In genomic region chr22:45240810-45241631, GRCh38 we compare ENCODE assay signal across 8 cellular contexts. TPM values are rescaled to one million over a fixed set of nuclear protein-coding genes. Genes with fewer than 3 reads are reported as not detected.
DNase-seq lines count a peak whose midpoint lies in the region; ATAC-seq, FAIRE-seq and TF ChIP-seq lines count a peak whose summit lies in the region.

Gene KIAA0930, minus strand, starts transcription at chr22:45240894. Its CDS starts 191 bp downstream, at chr22:45240703.

- H3K36me3 ChIP-seq in GM23248 (ENCODE audit: low read depth) = no peaks in the 10 kb centered on the region
- peaks cover 6% of the 10 kb centered on the region in 2 experiments; a peak in 3 of 5 replicates for H3K36me3 ChIP-seq in HepG2 (replicated peaks in 1 of 2; ENCODE audit: control insufficient read depth in 1 of 2, insufficient read depth in 2 of 2, low read length in 2 of 2)

- CTCF ChIA-PET in HepG2 (lab: Yijun Ruan, JAX; ENCODE audit: low intra/inter-chr PET ratio, low total read pairs) = no interaction called here

- H3K4me1 ChIP-seq in GM23248 (ENCODE audit: insufficient read depth) (peaks cover 8% of the 10 kb centered on the region), HepG2 (ENCODE audit: insufficient read depth, low read length) (peaks cover 82% of the 10 kb centered on the region)

- peaks cover 34% of the 10 kb centered on the region for H3K79me2 ChIP-seq in GM23248 (ENCODE audit: insufficient read depth)
- H3K79me2 ChIP-seq in HepG2 (ENCODE audit: insufficient read depth, low read length) = peaks cover 16% of the 10 kb centered on the region

- H3K9me3 ChIP-seq in GM23248 (ENCODE audit: low read depth) (no peaks in the 10 kb centered on the region), HepG2 (ENCODE audit: low read length) (no peaks in the 10 kb centered on the region)

- H3K27ac ChIP-seq in GM23248 = no peak within 1 kb of the TSS
- H3K27ac ChIP-seq in HepG2 (ENCODE audit: extremely low read length, insufficient read depth, low read length) = peak within 1 kb of the TSS; percentile 24

- TF ChIP-seq EP300 in HepG2 (IDR thresholded peaks at IDR 0.05; ENCODE audit: low read depth in 2 of 2, low read length in 2 of 2) (no peak), HepG2 (CRISPR knock-in tag; IDR thresholded peaks at IDR 0.05; ENCODE audit: borderline replicate concordance) (0 out of 2 replicates have a peak, but pooled peaks have one; percentile 9)

- POLR2A ChIA-PET in HepG2 (lab: Yijun Ruan, JAX) = interaction anchor here (1.0 kb wide), 1 partner anchor 32 kb away, joined by 3 read pairs; no protein-coding TSS in a partner anchor

- H3K4me1 Mint-ChIP-seq in CD14-positive monocyte = peaks cover 73% of the 10 kb centered on the region

- H3K9me2 ChIP-seq in GM23248 (ENCODE audit: insufficient read depth) = no peaks in the 10 kb centered on the region

- TF ChIP-seq POLR2A in HepG2 (IDR thresholded peaks at IDR 0.05; ENCODE audit: insufficient read depth in 1 of 2, low read depth in 2 of 2, low read length in 2 of 2) = 0 out of 4 replicates have a peak, but pooled peaks of 1 of the 2 experiments have one; percentile 13

- H2AFZ ChIP-seq in GM23248 (peak within 1 kb of the TSS; percentile 62), HepG2 (ENCODE audit: low read length) (no peak within 1 kb of the TSS)

- in situ Hi-C loops in GM23248 (cut with MboI) (no loop called here), HepG2 (cut with HindIII; ENCODE audit: extremely low pct_ligation_motif_present, low pct_unique_long_range_greater_than_20kb) (loop anchor here (10.0 kb wide), 1 partner anchor 76 kb away; the partner anchor contains the start of gene NUP50)

- H3K4me3 ChIP-seq in GM23248 (peak within 1 kb of the TSS; percentile 89), HepG2 (replicated peaks in 1 of 3; ENCODE audit: insufficient read depth in 1 of 3, low read depth in 2 of 3, low read length in 3 of 3) (peak within 1 kb of the TSS; percentile 65 to 90 (median 81))

- WGBS in GM23248 (ENCODE audit: low coverage in 1 of 2, low lambda C conversion rate in 2 of 2, missing lambda C conversion rate in 2 of 2), 2 experiments = 16 to 34% methylated on average over 18 to 46 of the region's 66 CpGs
- 8% methylated on average over 15 of the region's 66 CpGs for WGBS in HepG2 (ENCODE audit: low lambda C conversion rate)

- H3K9ac ChIP-seq in GM23248 (peak within 1 kb of the TSS; percentile 73), HepG2 (ENCODE audit: insufficient read depth, low read depth, low read length) (peak within 1 kb of the TSS; percentile 67)

- peaks cover 5% of the 10 kb centered on the region for H3F3A ChIP-seq in GM23248 (ENCODE audit: insufficient read depth)

- no peaks in the 10 kb centered on the region for H3K9me3 Mint-ChIP-seq in CD14-positive monocyte

- intact Hi-C loops in CD14-positive monocyte (cut with micrococcal nuclease) = loop anchor here (2.0 to 5.0 kb wide), 2 partner anchors 28 to 34 kb away; no protein-coding TSS in a partner anchor
- intact Hi-C loops in HepG2 (cut with micrococcal nuclease; ENCODE audit: unreplicated experiment) = no loop called here

- TF ChIP-seq CTCF in CD14-positive monocyte (IDR thresholded peaks at IDR 0.05) (no peak), HepG2 (CRISPR knock-in tag; IDR thresholded peaks at IDR 0.05) (no peak; the same call in 1 of the 2 replicates)

- no TSS peak for BruUV-seq in HepG2 (replicated peaks; lab: Mats Ljungman, UMichigan)

- H4K20me1 ChIP-seq in GM23248 (ENCODE audit: insufficient read depth) (no peaks in the 10 kb centered on the region), HepG2 (ENCODE audit: insufficient read depth, low read length) (peaks cover 10% of the 10 kb centered on the region; the same call in 1 of the 2 replicates)

- no peak for FAIRE-seq in HepG2 (lab: Jason Lieb, UNC)

- ATAC-seq in HepG2 = peak; percentile 46
- ATAC-seq in GM18517 (IDR thresholded peaks at IDR 0.05; ENCODE audit: unreplicated experiment) = no peak

- H3K27me3 ChIP-seq in GM23248 (replicated peaks; ENCODE audit: insufficient read depth) (no peaks in the 10 kb centered on the region), HepG2 (ENCODE audit: control insufficient read depth in 1 of 2, insufficient read depth in 2 of 2, low read length in 2 of 2) (no peaks in the 10 kb centered on the region)

- H3K27me3 Mint-ChIP-seq in CD14-positive monocyte (ENCODE audit: low read depth in 3 of 3) = peaks cover 0 to 6% (median 3%) of the 10 kb centered on the region in 3 donors

- H3K36me3 Mint-ChIP-seq in CD14-positive monocyte = peaks cover 25 to 34% of the 10 kb centered on the region in 2 donors

- H3K4me3 Mint-ChIP-seq in CD14-positive monocyte = peak within 1 kb of the TSS; percentile 98

- no peak for TF ChIP-seq RAD21 in HepG2 (CRISPR knock-in tag; IDR thresholded peaks at IDR 0.05)

- peak within 1 kb of the TSS; percentile 88 to 95 (median 94) for H3K27ac Mint-ChIP-seq in CD14-positive monocyte

- DNase-seq in CD14-positive monocyte (ENCODE audit: low spot score) = peak; percentile 74
- DNase-seq in GM23248 = peak; percentile 83
- peak; percentile 62 for DNase-seq in NCI-H460 (ENCODE audit: extremely low read depth, low read depth)
- DNase-seq in activated CD4-positive, alpha-beta T cell treated with anti-CD3 and anti-CD28 coated beads, Interleukin-2, amount 50 U/mL, for 48 hours = peak; percentile 77 to 79
- peak; percentile 78 for DNase-seq in dermis blood vessel endothelial cell
- DNase-seq in HepG2 (ENCODE audit: low spot score) = peak; percentile 53
- peak; percentile 66 for DNase-seq in stimulated activated CD4-positive, alpha-beta T cell treated with anti-CD3 and anti-CD28 coated beads, Interleukin-2, amount 100 ng/mL, for 4 hours (ENCODE audit: low read depth)

- H3K4me2 ChIP-seq in GM23248 (ENCODE audit: unreplicated experiment) = peak within 1 kb of the TSS; percentile 62
- peak within 1 kb of the TSS; percentile 97 for H3K4me2 ChIP-seq in HepG2 (ENCODE audit: low read depth, low read length)

TF ChIP-seq in HepG2, 621 proteins besides CTCF, POLR2A, EP300 and RAD21 (continues in another document):
- TF ChIP-seq JUN (CRISPR knock-in tag; IDR thresholded peaks at IDR 0.05) = no peak

RNA-seq across cellular contexts. Expression of gene KIAA0930, which starts in this region (rescaled TPM):
- polyA plus RNA-seq in CD14-positive monocyte = 10 to 100 TPM; 14.0 to 15.6 TPM
- total RNA-seq in GM23248 (2014; rRNA removed; shearing (Covaris generic)) = 49.2 and 50.9 TPM in 2 replicates
- polyA plus RNA-seq in GM23248 (2016; fragmentation: Nextera tagmentation; extraction: Ambion mirVana) = 8.5 and 8.6 TPM in 2 replicates
- 31.8 and 32.7 TPM in 2 replicates for total RNA-seq in NCI-H460 (2014; rRNA removed; shearing (Covaris generic))
- polyA plus RNA-seq in NCI-H460 (2014; cell fraction: nucleus; rRNA removed) = 72.6 and 81.8 TPM in 2 replicates
- total RNA-seq in dermis blood vessel endothelial cell = 73.9 and 81.8 TPM in 2 replicates
- 25.5 and 27.0 TPM in 2 replicates for total RNA-seq in HepG2 (2016; rRNA removed; fragmentation: Illumina TruSeq; extraction: Trizol)
- 8.5 and 8.8 TPM in 2 replicates for total RNA-seq in HepG2 (2016; cell fraction: cytosol; rRNA removed; fragmentation: Illumina TruSeq; extraction: Trizol; ENCODE audit: low read depth)
- 20.2 and 27.2 TPM in 2 replicates for total RNA-seq in HepG2 (2016; cell fraction: insoluble cytoplasmic fraction; rRNA removed; fragmentation: Illumina TruSeq; extraction: Trizol)
- 26.6 and 27.7 TPM in 2 replicates for total RNA-seq in HepG2 (2016; cell fraction: membrane; rRNA removed; fragmentation: Illumina TruSeq; extraction: Trizol)
- total RNA-seq in HepG2 (2016; cell fraction: nucleus; rRNA removed; fragmentation: Illumina TruSeq; extraction: Trizol) = 13.4 and 15.4 TPM in 2 replicates
- polyA plus RNA-seq in HepG2 (2011; rRNA removed) = 38.2 and 46.3 TPM in 2 replicates
- 39.3 and 40.1 TPM in 2 replicates for polyA plus RNA-seq in HepG2 (2011; cell fraction: cytosol; rRNA removed)
- polyA plus RNA-seq in HepG2 (2011; cell fraction: nucleus; rRNA removed) = 32.6 and 39.0 TPM in 2 replicates
- 24.1 and 35.1 TPM in 2 replicates for polyA plus RNA-seq in HepG2 (2012)
- 14.2 and 17.6 TPM in 2 replicates for polyA plus RNA-seq in HepG2 (2016; cell fraction: cytosol; fragmentation: Illumina TruSeq; extraction: Trizol; ENCODE audit: low read depth)
- 26.4 and 31.5 TPM in 2 replicates for polyA plus RNA-seq in HepG2 (2016; cell fraction: insoluble cytoplasmic fraction; fragmentation: Illumina TruSeq; extraction: Trizol; ENCODE audit: low read depth)
- 30.2 and 31.7 TPM in 2 replicates for polyA plus RNA-seq in HepG2 (2016; cell fraction: membrane; fragmentation: Illumina TruSeq; extraction: Trizol; ENCODE audit: low read depth)
- polyA plus RNA-seq in HepG2 (2016; cell fraction: nucleus; fragmentation: Illumina TruSeq; extraction: Trizol; ENCODE audit: insufficient read depth, low read depth) = 28.9 and 29.2 TPM in 2 replicates
- polyA minus RNA-seq in HepG2 (2011; rRNA and poly(A)+ RNA removed; ENCODE audit: low replicate concordance) = 40.1 and 54.5 TPM in 2 replicates
- 21.4 and 26.1 TPM in 2 replicates for polyA minus RNA-seq in HepG2 (2011; cell fraction: cytosol; rRNA and poly(A)+ RNA removed)
- polyA minus RNA-seq in HepG2 (2011; cell fraction: nucleus; rRNA and poly(A)+ RNA removed) = 4.8 and 8.6 TPM in 2 replicates
